ENCODE assay signal across 8 cellular contexts in genomic region chr14:59688224-59689170, GRCh38.
A peak's percentile ranks its signal among the peaks of the same experiment; 100 is the strongest.
DNase-seq lines count a peak whose midpoint lies in the region; TF ChIP-seq lines count a peak whose summit lies in the region.

No MANE protein-coding gene starts in this region.

- no peak overlapping the region for H2AFZ ChIP-seq in KMS-11 (ENCODE audit: low read depth)

- H3K27me3 Mint-ChIP-seq in endothelial cell (ENCODE audit: unreplicated experiment) (no peaks in the 10 kb centered on the region), nephron (ENCODE audit: low read depth) (peaks cover 3% of the 10 kb centered on the region)

- H3K4me1 Mint-ChIP-seq in endothelial cell (ENCODE audit: unreplicated experiment) = peaks cover 10% of the 10 kb centered on the region
- H3K4me1 Mint-ChIP-seq in nephron = no peaks in the 10 kb centered on the region

- no peak overlapping the region for H3K27ac ChIP-seq in A673 (ENCODE audit: low read depth, low read length, poor library complexity, severe bottlenecking)
- H3K27ac ChIP-seq in KMS-11 = no peak overlapping the region

- H3K4me1 ChIP-seq in A673 (ENCODE audit: insufficient read depth, low read length, poor library complexity, severe bottlenecking) (no peaks in the 10 kb centered on the region), KMS-11 (ENCODE audit: low read depth, poor library complexity, severe bottlenecking) (no peaks in the 10 kb centered on the region)

- no peak overlapping the region for H3K4me3 Mint-ChIP-seq in endothelial cell (ENCODE audit: unreplicated experiment)
- no peak overlapping the region for H3K4me3 Mint-ChIP-seq in nephron

- H3K9ac ChIP-seq in KMS-11 = no peak overlapping the region

- no peaks in the 10 kb centered on the region for H3K27me3 ChIP-seq in A673 (replicated peaks; ENCODE audit: insufficient read depth, low read depth, low read length, poor library complexity)
- H3K27me3 ChIP-seq in KMS-11 (ENCODE audit: insufficient read depth, low read depth) = no peaks in the 10 kb centered on the region

- intact Hi-C loops in A673 (cut with micrococcal nuclease; ENCODE audit: unreplicated experiment) = loop anchor here (1.0 to 5.0 kb wide), 3 partner anchors 56 to 181 kb away; no protein-coding TSS in a partner anchor

- H3K4me3 ChIP-seq in A673 (ENCODE audit: low read depth, low read length, poor library complexity, severe bottlenecking) (no peak overlapping the region), GM12865 (ENCODE audit: low read depth, low read length) (no peak overlapping the region), KMS-11 (IDR thresholded peaks at IDR 0.05; ENCODE audit: insufficient read depth, low read depth, low read length) (no peak overlapping the region)

- BruUV-seq in A673 (replicated peaks; lab: Mats Ljungman, UMichigan) = no TSS peak

- H4K20me1 ChIP-seq in KMS-11 (ENCODE audit: insufficient read depth) = no peaks in the 10 kb centered on the region

- no peaks in the 10 kb centered on the region for H3K36me3 ChIP-seq in A673 (ENCODE audit: insufficient read depth, low read length, poor library complexity, severe bottlenecking)
- H3K36me3 ChIP-seq in KMS-11 (ENCODE audit: insufficient read depth) = no peaks in the 10 kb centered on the region

- no peaks in the 10 kb centered on the region for H3K9me3 ChIP-seq in A673 (ENCODE audit: low read depth, low read length, poor library complexity, severe bottlenecking)

- no peaks in the 10 kb centered on the region for H3K79me2 ChIP-seq in KMS-11 (ENCODE audit: insufficient read depth, low read depth)

- peak; percentile 94 for TF ChIP-seq CTCF in A673 (conservative IDR thresholded peaks at IDR 0.05; ENCODE audit: low read depth, low read length)
- TF ChIP-seq CTCF in GM12865 (IDR thresholded peaks at IDR 0.05; ENCODE audit: insufficient read depth, low read depth, low read length, missing control alignments) = peak; percentile 83
- TF ChIP-seq CTCF in KMS-11 (conservative IDR thresholded peaks at IDR 0.05; ENCODE audit: low read depth, low read length) = peak; percentile 55; the same call in 1 of the 2 replicates
- TF ChIP-seq CTCF in endothelial cell (IDR thresholded peaks at IDR 0.05; ENCODE audit: unreplicated experiment) = peak; percentile 53
- peak; percentile 43 to 53 (median 51) for TF ChIP-seq CTCF in nephron (IDR thresholded peaks at IDR 0.05; ENCODE audit: unreplicated experiment in 3 of 3)

- H3K4me2 ChIP-seq in KMS-11 = no peak overlapping the region

- DNase-seq in A673 (ENCODE audit: low spot score) (peak; percentile 85), GM12865 (ENCODE audit: low read depth) (peak; percentile 67), HCEC 1CT (peak; percentile 32), SK-MEL-5 (ENCODE audit: low read depth, low spot score) (peak; percentile 79), endothelial cell (ENCODE audit: low spot score) (peak; percentile 59), activated gamma-delta T cell treated with Interleukin-2 at 50 U/mL for 16 hours (no peak)

- H3K9me3 Mint-ChIP-seq in endothelial cell (ENCODE audit: unreplicated experiment) (no peaks in the 10 kb centered on the region), nephron (no peaks in the 10 kb centered on the region)

- no peak overlapping the region for H3K27ac Mint-ChIP-seq in endothelial cell (ENCODE audit: unreplicated experiment)
- no peak overlapping the region for H3K27ac Mint-ChIP-seq in nephron

- CTCF ChIA-PET in A673 (lab: Charles Lee) = interaction anchor here (0.8 to 1.1 kb wide), 3 partner anchors 56 to 181 kb away, joined by 3 to 9 read pairs (median 9); no protein-coding TSS in a partner anchor

- H3K36me3 Mint-ChIP-seq in endothelial cell (ENCODE audit: low read depth, unreplicated experiment) = peaks cover 5% of the 10 kb centered on the region
- H3K36me3 Mint-ChIP-seq in nephron (ENCODE audit: low read depth) = no peaks in the 10 kb centered on the region

- in situ Hi-C loops in SK-MEL-5 (cut with HindIII; ENCODE audit: low pct_unique_long_range_greater_than_20kb, low sequenced_read_pairs) = no loop called here

- POLR2A ChIA-PET in A673 (lab: Charles Lee; ENCODE audit: low non-redundant PET) = interaction anchor here (0.6 kb wide), 1 partner anchor 1395 kb away, joined by 3 read pairs; no protein-coding TSS in a partner anchor
